ENCODE assay signal across 12 cellular contexts in genomic region chr4:169341490-169341889, GRCh38.
DNase-seq lines count a peak whose midpoint lies in the region; ATAC-seq, FAIRE-seq and TF ChIP-seq lines count a peak whose summit lies in the region.
"Had no signal": no experiment of that assay in that cellular context is flagged by ENCODE, and none has a peak within 500 bp of the region (broad histone marks: within the 10 kb centered on the region; RNA-seq: fewer than 3 reads in every experiment).

No MANE protein-coding gene starts in this region.

- DNase-seq in M059J (ENCODE audit: low read depth): peak; percentile 75
- peak in 5 of 6 donors; percentile 61 to 78 (median 70) for DNase-seq in pancreas
- DNase-seq in GM19239 (ENCODE audit: insufficient read length, low spot score): no peak
- no peak for DNase-seq in NCI-H1694 treated with DMSO at 0.1 percent for 48 hours (lab: John Stamatoyannopoulos, UW)
- no peak for DNase-seq in sciatic nerve (ENCODE audit: low spot score)
- no peak for DNase-seq in sigmoid colon
- DNase-seq: NCI-H1092, NCI-H82 had no signal

- H3K27me3 ChIP-seq in pancreas: no peaks in the 10 kb centered on the region
- H3K27me3 ChIP-seq in sigmoid colon: no peaks in the 10 kb centered on the region

- FAIRE-seq in pancreas (lab: Jason Lieb, UNC) (no peak), GM19239 (lab: Jason Lieb, UNC) (no peak)
- FAIRE-seq: islet of Langerhans had no signal

- H3K9me3 ChIP-seq in pancreas (no peaks in the 10 kb centered on the region), sigmoid colon (no peaks in the 10 kb centered on the region)

- no peak overlapping the region for H3K4me3 ChIP-seq in pancreas
- H3K4me3 ChIP-seq in sigmoid colon: no peak overlapping the region

- TF ChIP-seq POLR2A in sigmoid colon (IDR thresholded peaks at IDR 0.05): no peak

- TF ChIP-seq CTCF in pancreas (IDR thresholded peaks at IDR 0.05): no peak
- no peak for TF ChIP-seq CTCF in sigmoid colon (IDR thresholded peaks at IDR 0.05)

- ATAC-seq in GM19025 (IDR thresholded peaks at IDR 0.05; ENCODE audit: low read depth, unreplicated experiment) (peak; percentile 68), HG02642 (IDR thresholded peaks at IDR 0.05; ENCODE audit: poor library complexity, unreplicated experiment) (peak; percentile 85), pancreas (peak; percentile 65 to 82 (median 71)), sciatic nerve (no peak)

- no peak for TF ChIP-seq EP300 in sigmoid colon (IDR thresholded peaks at IDR 0.05)

- H3K27ac ChIP-seq in pancreas: peak overlapping the region; percentile 64 to 88 (median 79)
- H3K27ac ChIP-seq in sigmoid colon: no peak overlapping the region
- H3K27ac ChIP-seq: epithelial cell of prostate had no signal

- intact Hi-C loops in pancreas (cut with DNase I): no loop called here
- intact Hi-C loops in sciatic nerve (cut with DNase I): loop anchor here (5.0 kb wide), 1 partner anchor 1329 kb away; no protein-coding TSS in a partner anchor
- intact Hi-C loops in sigmoid colon (cut with DNase I): no loop called here

- H3K36me3 ChIP-seq in pancreas (no peaks in the 10 kb centered on the region), sigmoid colon (no peaks in the 10 kb centered on the region)

- H3K4me1 ChIP-seq in pancreas: peaks cover 11 to 28% (median 14%) of the 10 kb centered on the region in 3 donors
- H3K4me1 ChIP-seq in sigmoid colon: no peaks in the 10 kb centered on the region

- WGBS in pancreas, 2 donors: 54 to 56% methylated on average over 4 of the region's 4 CpGs
- 92 to 93% methylated on average over 4 of the region's 4 CpGs for WGBS in sigmoid colon, 2 donors

Comparison
In these comparisons a context has a peak if more than half of its experiments do, and no peak if none do; other contexts are left out.
1. DNase-seq: peak in M059J (single experiment) and pancreas (5 of 6); none in GM19239 (single experiment), NCI-H1694 treated with DMSO at 0.1 percent for 48 hours (single experiment), sciatic nerve (single experiment) and sigmoid colon (single experiment).
2. H3K27ac ChIP-seq: peak in pancreas (4 of 4); none in sigmoid colon (0 of 4).